2 cellular contexts compared by ENCODE assay signal in the genomic region with DNA sequence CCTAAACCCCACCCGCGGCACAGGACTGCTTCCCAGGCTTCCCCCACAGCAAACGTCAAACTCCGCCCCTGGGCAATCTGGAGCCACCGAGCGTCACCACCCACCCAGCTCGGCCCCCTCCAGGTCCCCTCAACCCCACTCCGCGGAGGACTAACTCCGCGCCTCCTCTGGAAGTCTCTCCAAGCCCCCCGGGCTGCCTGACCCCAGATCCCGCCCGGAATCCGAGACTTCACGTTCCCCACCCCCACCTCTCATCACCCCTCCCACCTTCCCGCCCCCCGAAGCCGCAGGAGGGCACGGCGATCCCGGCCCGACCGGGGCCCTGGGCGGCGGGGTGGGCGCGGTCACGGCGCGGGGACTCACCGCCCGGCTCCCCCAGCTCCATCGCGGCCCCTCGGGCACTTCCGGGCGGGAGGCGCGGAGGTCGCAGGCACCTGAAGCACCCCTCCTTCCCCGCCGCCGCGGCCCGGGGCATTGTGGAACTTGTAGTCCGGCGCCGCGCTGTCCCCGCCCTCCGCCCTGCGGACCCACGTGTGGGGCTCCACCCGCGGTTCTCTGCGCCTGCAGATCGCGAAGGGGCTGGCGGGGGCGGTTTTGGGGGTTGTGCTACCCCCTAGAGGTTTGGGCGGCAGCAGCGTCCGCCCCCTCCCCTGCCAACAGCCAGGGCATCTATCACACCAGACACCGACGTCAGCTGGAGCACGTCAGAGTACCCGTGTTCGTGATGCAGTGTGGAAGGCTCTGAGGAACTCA.
TF ChIP-seq lines count a peak whose summit lies in the region.

A gene with protein sequence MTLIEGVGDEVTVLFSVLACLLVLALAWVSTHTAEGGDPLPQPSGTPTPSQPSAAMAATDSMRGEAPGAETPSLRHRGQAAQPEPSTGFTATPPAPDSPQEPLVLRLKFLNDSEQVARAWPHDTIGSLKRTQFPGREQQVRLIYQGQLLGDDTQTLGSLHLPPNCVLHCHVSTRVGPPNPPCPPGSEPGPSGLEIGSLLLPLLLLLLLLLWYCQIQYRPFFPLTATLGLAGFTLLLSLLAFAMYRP (minus strand): TSS at position 423 of the 753 bp plus-strand sequence. CDS start 930 bp downstream, outside the sequence.

TF ChIP-seq in HEK293, 187 proteins besides CTCF, POLR2A, EP300 and RAD21 (continued from another document and continues in another):
- TF ChIP-seq, protein P1, sequence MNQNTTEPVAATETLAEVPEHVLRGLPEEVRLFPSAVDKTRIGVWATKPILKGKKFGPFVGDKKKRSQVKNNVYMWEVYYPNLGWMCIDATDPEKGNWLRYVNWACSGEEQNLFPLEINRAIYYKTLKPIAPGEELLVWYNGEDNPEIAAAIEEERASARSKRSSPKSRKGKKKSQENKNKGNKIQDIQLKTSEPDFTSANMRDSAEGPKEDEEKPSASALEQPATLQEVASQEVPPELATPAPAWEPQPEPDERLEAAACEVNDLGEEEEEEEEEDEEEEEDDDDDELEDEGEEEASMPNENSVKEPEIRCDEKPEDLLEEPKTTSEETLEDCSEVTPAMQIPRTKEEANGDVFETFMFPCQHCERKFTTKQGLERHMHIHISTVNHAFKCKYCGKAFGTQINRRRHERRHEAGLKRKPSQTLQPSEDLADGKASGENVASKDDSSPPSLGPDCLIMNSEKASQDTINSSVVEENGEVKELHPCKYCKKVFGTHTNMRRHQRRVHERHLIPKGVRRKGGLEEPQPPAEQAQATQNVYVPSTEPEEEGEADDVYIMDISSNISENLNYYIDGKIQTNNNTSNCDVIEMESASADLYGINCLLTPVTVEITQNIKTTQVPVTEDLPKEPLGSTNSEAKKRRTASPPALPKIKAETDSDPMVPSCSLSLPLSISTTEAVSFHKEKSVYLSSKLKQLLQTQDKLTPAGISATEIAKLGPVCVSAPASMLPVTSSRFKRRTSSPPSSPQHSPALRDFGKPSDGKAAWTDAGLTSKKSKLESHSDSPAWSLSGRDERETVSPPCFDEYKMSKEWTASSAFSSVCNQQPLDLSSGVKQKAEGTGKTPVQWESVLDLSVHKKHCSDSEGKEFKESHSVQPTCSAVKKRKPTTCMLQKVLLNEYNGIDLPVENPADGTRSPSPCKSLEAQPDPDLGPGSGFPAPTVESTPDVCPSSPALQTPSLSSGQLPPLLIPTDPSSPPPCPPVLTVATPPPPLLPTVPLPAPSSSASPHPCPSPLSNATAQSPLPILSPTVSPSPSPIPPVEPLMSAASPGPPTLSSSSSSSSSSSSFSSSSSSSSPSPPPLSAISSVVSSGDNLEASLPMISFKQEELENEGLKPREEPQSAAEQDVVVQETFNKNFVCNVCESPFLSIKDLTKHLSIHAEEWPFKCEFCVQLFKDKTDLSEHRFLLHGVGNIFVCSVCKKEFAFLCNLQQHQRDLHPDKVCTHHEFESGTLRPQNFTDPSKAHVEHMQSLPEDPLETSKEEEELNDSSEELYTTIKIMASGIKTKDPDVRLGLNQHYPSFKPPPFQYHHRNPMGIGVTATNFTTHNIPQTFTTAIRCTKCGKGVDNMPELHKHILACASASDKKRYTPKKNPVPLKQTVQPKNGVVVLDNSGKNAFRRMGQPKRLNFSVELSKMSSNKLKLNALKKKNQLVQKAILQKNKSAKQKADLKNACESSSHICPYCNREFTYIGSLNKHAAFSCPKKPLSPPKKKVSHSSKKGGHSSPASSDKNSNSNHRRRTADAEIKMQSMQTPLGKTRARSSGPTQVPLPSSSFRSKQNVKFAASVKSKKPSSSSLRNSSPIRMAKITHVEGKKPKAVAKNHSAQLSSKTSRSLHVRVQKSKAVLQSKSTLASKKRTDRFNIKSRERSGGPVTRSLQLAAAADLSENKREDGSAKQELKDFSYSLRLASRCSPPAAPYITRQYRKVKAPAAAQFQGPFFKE (tag by site-specific recombination; IDR thresholded peaks at IDR 0.05; ENCODE audit: borderline replicate concordance) = no peak
- TF ChIP-seq SCRT2 (tag by site-specific recombination; IDR thresholded peaks at IDR 0.05) = no peak
- no peak for TF ChIP-seq ZNF660 (tag by site-specific recombination; IDR thresholded peaks at IDR 0.05)
- TF ChIP-seq BCL11B (tag by site-specific recombination; IDR thresholded peaks at IDR 0.05; ENCODE audit: low read depth) = no peak
- TF ChIP-seq, protein P2, sequence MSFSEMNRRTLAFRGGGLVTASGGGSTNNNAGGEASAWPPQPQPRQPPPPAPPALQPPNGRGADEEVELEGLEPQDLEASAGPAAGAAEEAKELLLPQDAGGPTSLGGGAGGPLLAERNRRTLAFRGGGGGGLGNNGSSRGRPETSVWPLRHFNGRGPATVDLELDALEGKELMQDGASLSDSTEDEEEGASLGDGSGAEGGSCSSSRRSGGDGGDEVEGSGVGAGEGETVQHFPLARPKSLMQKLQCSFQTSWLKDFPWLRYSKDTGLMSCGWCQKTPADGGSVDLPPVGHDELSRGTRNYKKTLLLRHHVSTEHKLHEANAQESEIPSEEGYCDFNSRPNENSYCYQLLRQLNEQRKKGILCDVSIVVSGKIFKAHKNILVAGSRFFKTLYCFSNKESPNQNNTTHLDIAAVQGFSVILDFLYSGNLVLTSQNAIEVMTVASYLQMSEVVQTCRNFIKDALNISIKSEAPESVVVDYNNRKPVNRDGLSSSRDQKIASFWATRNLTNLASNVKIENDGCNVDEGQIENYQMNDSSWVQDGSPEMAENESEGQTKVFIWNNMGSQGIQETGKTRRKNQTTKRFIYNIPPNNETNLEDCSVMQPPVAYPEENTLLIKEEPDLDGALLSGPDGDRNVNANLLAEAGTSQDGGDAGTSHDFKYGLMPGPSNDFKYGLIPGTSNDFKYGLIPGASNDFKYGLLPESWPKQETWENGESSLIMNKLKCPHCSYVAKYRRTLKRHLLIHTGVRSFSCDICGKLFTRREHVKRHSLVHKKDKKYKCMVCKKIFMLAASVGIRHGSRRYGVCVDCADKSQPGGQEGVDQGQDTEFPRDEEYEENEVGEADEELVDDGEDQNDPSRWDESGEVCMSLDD (tag by site-specific recombination; IDR thresholded peaks at IDR 0.05) = peak; percentile 53; the same call in 1 of the 2 replicates
- no peak for TF ChIP-seq ZNF140 (tag by site-specific recombination; IDR thresholded peaks at IDR 0.05)
- TF ChIP-seq ZNF335 (tag by site-specific recombination; conservative IDR thresholded peaks at IDR 0.05) = peak; percentile 94
- TF ChIP-seq, protein P3, sequence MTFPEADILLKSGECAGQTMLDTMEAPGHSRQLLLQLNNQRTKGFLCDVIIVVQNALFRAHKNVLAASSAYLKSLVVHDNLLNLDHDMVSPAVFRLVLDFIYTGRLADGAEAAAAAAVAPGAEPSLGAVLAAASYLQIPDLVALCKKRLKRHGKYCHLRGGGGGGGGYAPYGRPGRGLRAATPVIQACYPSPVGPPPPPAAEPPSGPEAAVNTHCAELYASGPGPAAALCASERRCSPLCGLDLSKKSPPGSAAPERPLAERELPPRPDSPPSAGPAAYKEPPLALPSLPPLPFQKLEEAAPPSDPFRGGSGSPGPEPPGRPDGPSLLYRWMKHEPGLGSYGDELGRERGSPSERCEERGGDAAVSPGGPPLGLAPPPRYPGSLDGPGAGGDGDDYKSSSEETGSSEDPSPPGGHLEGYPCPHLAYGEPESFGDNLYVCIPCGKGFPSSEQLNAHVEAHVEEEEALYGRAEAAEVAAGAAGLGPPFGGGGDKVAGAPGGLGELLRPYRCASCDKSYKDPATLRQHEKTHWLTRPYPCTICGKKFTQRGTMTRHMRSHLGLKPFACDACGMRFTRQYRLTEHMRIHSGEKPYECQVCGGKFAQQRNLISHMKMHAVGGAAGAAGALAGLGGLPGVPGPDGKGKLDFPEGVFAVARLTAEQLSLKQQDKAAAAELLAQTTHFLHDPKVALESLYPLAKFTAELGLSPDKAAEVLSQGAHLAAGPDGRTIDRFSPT (tag by site-specific recombination; IDR thresholded peaks at IDR 0.05) = no peak
- TF ChIP-seq, protein P4, sequence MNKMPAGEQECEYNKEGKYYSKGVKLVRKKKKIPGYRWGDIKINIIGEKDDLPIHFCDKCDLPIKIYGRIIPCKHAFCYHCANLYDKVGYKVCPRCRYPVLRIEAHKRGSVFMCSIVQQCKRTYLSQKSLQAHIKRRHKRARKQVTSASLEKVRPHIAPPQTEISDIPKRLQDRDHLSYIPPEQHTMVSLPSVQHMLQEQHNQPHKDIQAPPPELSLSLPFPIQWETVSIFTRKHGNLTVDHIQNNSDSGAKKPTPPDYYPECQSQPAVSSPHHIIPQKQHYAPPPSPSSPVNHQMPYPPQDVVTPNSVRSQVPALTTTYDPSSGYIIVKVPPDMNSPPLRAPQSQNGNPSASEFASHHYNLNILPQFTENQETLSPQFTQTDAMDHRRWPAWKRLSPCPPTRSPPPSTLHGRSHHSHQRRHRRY (tag by site-specific recombination; IDR thresholded peaks at IDR 0.05) = no peak

TF ChIP-seq in K562, 482 proteins besides CTCF, POLR2A, EP300 and RAD21 (continued from another document and continues in another):
- TF ChIP-seq, protein P5, sequence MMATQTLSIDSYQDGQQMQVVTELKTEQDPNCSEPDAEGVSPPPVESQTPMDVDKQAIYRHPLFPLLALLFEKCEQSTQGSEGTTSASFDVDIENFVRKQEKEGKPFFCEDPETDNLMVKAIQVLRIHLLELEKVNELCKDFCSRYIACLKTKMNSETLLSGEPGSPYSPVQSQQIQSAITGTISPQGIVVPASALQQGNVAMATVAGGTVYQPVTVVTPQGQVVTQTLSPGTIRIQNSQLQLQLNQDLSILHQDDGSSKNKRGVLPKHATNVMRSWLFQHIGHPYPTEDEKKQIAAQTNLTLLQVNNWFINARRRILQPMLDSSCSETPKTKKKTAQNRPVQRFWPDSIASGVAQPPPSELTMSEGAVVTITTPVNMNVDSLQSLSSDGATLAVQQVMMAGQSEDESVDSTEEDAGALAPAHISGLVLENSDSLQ (IDR thresholded peaks at IDR 0.05) = peak; percentile 59; the same call in 1 of the 2 replicates
- peak; percentile 59 for TF ChIP-seq MEIS2 (IDR thresholded peaks at IDR 0.05; ENCODE audit: partially characterized antibody)
- no peak for TF ChIP-seq SMAD1 (IDR thresholded peaks at IDR 0.05; ENCODE audit: low read depth, low read length, partially characterized antibody)
- no peak for TF ChIP-seq MCM2 (IDR thresholded peaks at IDR 0.05; ENCODE audit: low read depth)
- TF ChIP-seq, protein P6, sequence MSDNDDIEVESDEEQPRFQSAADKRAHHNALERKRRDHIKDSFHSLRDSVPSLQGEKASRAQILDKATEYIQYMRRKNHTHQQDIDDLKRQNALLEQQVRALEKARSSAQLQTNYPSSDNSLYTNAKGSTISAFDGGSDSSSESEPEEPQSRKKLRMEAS (CRISPR knock-in tag; IDR thresholded peaks at IDR 0.05) = peak; percentile 83
- TF ChIP-seq, protein P7, sequence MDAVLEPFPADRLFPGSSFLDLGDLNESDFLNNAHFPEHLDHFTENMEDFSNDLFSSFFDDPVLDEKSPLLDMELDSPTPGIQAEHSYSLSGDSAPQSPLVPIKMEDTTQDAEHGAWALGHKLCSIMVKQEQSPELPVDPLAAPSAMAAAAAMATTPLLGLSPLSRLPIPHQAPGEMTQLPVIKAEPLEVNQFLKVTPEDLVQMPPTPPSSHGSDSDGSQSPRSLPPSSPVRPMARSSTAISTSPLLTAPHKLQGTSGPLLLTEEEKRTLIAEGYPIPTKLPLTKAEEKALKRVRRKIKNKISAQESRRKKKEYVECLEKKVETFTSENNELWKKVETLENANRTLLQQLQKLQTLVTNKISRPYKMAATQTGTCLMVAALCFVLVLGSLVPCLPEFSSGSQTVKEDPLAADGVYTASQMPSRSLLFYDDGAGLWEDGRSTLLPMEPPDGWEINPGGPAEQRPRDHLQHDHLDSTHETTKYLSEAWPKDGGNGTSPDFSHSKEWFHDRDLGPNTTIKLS (IDR thresholded peaks at IDR 0.05; ENCODE audit: borderline replicate concordance, low read depth) = peak; percentile 81
- no peak for TF ChIP-seq ADNP (tag; IDR thresholded peaks at IDR 0.05)
- TF ChIP-seq ETS2 (tag; IDR thresholded peaks at IDR 0.05; ENCODE audit: borderline replicate concordance, poor library complexity, severe bottlenecking) = no peak
- TF ChIP-seq DNMT1 (IDR thresholded peaks at IDR 0.05) = no peak
- no peak for TF ChIP-seq YBX1 (IDR thresholded peaks at IDR 0.05)
- TF ChIP-seq, protein P8, sequence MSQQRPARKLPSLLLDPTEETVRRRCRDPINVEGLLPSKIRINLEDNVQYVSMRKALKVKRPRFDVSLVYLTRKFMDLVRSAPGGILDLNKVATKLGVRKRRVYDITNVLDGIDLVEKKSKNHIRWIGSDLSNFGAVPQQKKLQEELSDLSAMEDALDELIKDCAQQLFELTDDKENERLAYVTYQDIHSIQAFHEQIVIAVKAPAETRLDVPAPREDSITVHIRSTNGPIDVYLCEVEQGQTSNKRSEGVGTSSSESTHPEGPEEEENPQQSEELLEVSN (IDR thresholded peaks at IDR 0.05; ENCODE audit: borderline replicate concordance in 1 of 2, extremely low read depth in 1 of 2, insufficient read depth in 1 of 2, insufficient read length in 1 of 2, low read depth in 1 of 2, low read length in 1 of 2, poor library complexity in 1 of 2, severe bottlenecking in 1 of 2) = peak; percentile 60 to 79
- TF ChIP-seq KLF1 (tag; IDR thresholded peaks at IDR 0.05) = 0 out of 2 replicates have a peak, but pooled peaks have one; percentile 42
- no peak for TF ChIP-seq ZNF232 (CRISPR knock-in tag; IDR thresholded peaks at IDR 0.05)
- TF ChIP-seq TCF7 (IDR thresholded peaks at IDR 0.05; ENCODE audit: borderline replicate concordance) = no peak
- peak; percentile 46; the same call in 1 of the 2 replicates for TF ChIP-seq MTA1 (IDR thresholded peaks at IDR 0.05; ENCODE audit: borderline replicate concordance)
- no peak for TF ChIP-seq ZZZ3 (IDR thresholded peaks at IDR 0.05)
- TF ChIP-seq SLC30A9 (CRISPR knock-in tag; IDR thresholded peaks at IDR 0.05) = no peak
- peak; percentile 22 for TF ChIP-seq TBP (optimal IDR thresholded peaks at IDR 0.05; ENCODE audit: low read depth, low read length)
- no peak for TF ChIP-seq MCM5 (IDR thresholded peaks at IDR 0.05; ENCODE audit: low read depth)
- peak; percentile 89 for TF ChIP-seq RB1 (IDR thresholded peaks at IDR 0.05; ENCODE audit: low read depth)
- TF ChIP-seq TEAD4 (IDR thresholded peaks at IDR 0.05; ENCODE audit: low read length) = no peak
- TF ChIP-seq TEAD4 (CRISPR knock-in tag; IDR thresholded peaks at IDR 0.05; ENCODE audit: borderline replicate concordance) = no peak
- TF ChIP-seq NR2C1 (IDR thresholded peaks at IDR 0.05) = no peak
- TF ChIP-seq NR2C1 (tag; IDR thresholded peaks at IDR 0.05) = peak; percentile 48; the same call in 1 of the 2 replicates
- TF ChIP-seq, protein P9, sequence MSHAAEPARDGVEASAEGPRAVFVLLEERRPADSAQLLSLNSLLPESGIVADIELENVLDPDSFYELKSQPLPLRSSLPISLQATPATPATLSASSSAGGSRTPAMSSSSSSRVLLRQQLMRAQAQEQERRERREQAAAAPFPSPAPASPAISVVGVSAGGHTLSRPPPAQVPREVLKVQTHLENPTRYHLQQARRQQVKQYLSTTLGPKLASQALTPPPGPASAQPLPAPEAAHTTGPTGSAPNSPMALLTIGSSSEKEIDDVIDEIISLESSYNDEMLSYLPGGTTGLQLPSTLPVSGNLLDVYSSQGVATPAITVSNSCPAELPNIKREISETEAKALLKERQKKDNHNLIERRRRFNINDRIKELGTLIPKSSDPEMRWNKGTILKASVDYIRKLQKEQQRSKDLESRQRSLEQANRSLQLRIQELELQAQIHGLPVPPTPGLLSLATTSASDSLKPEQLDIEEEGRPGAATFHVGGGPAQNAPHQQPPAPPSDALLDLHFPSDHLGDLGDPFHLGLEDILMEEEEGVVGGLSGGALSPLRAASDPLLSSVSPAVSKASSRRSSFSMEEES (CRISPR knock-in tag; IDR thresholded peaks at IDR 0.05) = no peak
- TF ChIP-seq ETV1 (tag; conservative IDR thresholded peaks at IDR 0.05; ENCODE audit: low read depth) = 0 out of 2 replicates have a peak, but pooled peaks have one; percentile 12
